ENCODE assay signal across 8 cellular contexts in the genomic region with DNA sequence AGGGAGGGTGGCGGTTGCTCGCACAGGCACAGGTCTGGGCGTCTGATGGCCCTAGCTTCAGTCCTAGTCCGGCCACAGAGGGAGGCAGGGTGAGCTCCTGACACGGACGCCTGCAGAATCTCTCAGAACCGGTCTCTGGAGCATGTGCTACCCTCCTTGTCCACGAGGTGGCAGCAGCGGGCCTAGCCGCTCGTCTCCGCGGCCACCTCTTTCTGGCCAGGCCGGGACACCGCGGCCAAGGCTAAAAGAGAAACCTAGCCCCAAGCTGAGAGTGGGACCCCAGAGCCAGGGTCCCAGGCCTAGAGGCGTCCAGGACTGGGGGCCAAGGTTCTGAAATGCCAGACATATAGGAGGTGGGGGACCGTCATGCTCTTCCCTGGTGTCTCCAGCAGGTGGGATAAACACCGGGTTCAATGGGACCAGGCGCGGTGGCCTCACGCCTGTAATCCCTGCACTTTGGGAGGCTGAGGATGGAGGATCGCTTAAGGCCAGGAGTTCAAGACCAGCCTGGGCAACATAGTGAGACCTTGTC. TPM values are rescaled to one million over a fixed set of nuclear protein-coding genes. Genes with fewer than 3 reads are reported as not detected.
DNase-seq lines count a peak whose midpoint lies in the region; ATAC-seq and TF ChIP-seq lines count a peak whose summit lies in the region.

No MANE protein-coding gene starts in this region.

- peaks cover 1% of the 10 kb centered on the region; the same call in 1 of the 2 replicates for H3K27me3 Mint-ChIP-seq in HFFc6 (ENCODE audit: insufficient read depth)
- no peaks in the 10 kb centered on the region for H3K27me3 Mint-ChIP-seq in activated CD8-positive, alpha-beta T cell treated with anti-CD3 and anti-CD28 coated beads, Interleukin-2, amount 10 ng/mL, durations not matched to agents 7 days and 5 days (ENCODE audit: low read depth)

- DNase-seq in Caki2 (ENCODE audit: low read depth) (peak; percentile 65), HFFc6 (peak; percentile 61), NCI-H774 (lab: John Stamatoyannopoulos, UW) (peak; percentile 66), medulla oblongata (ENCODE audit: extremely low spot score) (peak; percentile 91)
- DNase-seq in activated CD8-positive, alpha-beta T cell treated with anti-CD3 and anti-CD28 coated beads, Interleukin-2, amount 10 ng/mL, durations not matched to agents 7 days and 5 days: peak; percentile 88
- DNase-seq in effector CD4-positive, alpha-beta T cell: peak; percentile 75
- peak; percentile 39 for DNase-seq in stimulated activated CD8-positive, alpha-beta memory T cell treated with anti-CD3 and anti-CD28 coated beads, Interleukin-12 subunit alpha, Interleukin-12 subunit beta, amount 100 ng/mL, for 24 hours (ENCODE audit: extremely low read depth)

- no peak overlapping the region for H3K27ac Mint-ChIP-seq in HFFc6
- H3K27ac Mint-ChIP-seq in activated CD8-positive, alpha-beta T cell treated with anti-CD3 and anti-CD28 coated beads, Interleukin-2, amount 10 ng/mL, durations not matched to agents 7 days and 5 days: no peak overlapping the region

- ATAC-seq in activated CD8-positive, alpha-beta T cell treated with anti-CD3 and anti-CD28 coated beads, Interleukin-2, amount 10 ng/mL, durations not matched to agents 7 days and 5 days: peak; percentile 68
- ATAC-seq in HG03039 (IDR thresholded peaks at IDR 0.05; ENCODE audit: unreplicated experiment): no peak

- H3K4me3 Mint-ChIP-seq in HFFc6: peak overlapping the region; percentile 47
- peak overlapping the region; percentile 31 for H3K4me3 Mint-ChIP-seq in activated CD8-positive, alpha-beta T cell treated with anti-CD3 and anti-CD28 coated beads, Interleukin-2, amount 10 ng/mL, durations not matched to agents 7 days and 5 days

- CTCF ChIA-PET in activated CD8-positive, alpha-beta T cell treated with anti-CD3 and anti-CD28 coated beads, Interleukin-2, amount 10 ng/mL, durations not matched to agents 7 days and 5 days (lab: Charles Lee): interaction anchor here (0.6 to 5.0 kb wide), 52 partner anchors 9 to 467 kb away, joined by 3 to 125 read pairs (median 4); partner anchors contain the start of genes EIF4H and RFC2

- POLR2A ChIA-PET in activated CD8-positive, alpha-beta T cell treated with anti-CD3 and anti-CD28 coated beads, Interleukin-2, amount 10 ng/mL, durations not matched to agents 7 days and 5 days (lab: Charles Lee): interaction anchor here (1.3 kb wide), 1 partner anchor 11 kb away, joined by 3 read pairs; no protein-coding TSS in a partner anchor

- H3K9me3 Mint-ChIP-seq in HFFc6: no peaks in the 10 kb centered on the region
- H3K9me3 Mint-ChIP-seq in activated CD8-positive, alpha-beta T cell treated with anti-CD3 and anti-CD28 coated beads, Interleukin-2, amount 10 ng/mL, durations not matched to agents 7 days and 5 days (ENCODE audit: insufficient read depth): no peaks in the 10 kb centered on the region

- peaks cover 14% of the 10 kb centered on the region; the same call in 1 of the 2 replicates for H3K4me1 Mint-ChIP-seq in HFFc6 (ENCODE audit: low read depth)
- peaks cover 41% of the 10 kb centered on the region for H3K4me1 Mint-ChIP-seq in activated CD8-positive, alpha-beta T cell treated with anti-CD3 and anti-CD28 coated beads, Interleukin-2, amount 10 ng/mL, durations not matched to agents 7 days and 5 days (ENCODE audit: low read depth)

- in situ Hi-C loops in Caki2 (cut with HindIII; ENCODE audit: low pct_unique_long_range_greater_than_20kb, low sequenced_read_pairs): no loop called here

- no peaks in the 10 kb centered on the region for H3K36me3 Mint-ChIP-seq in HFFc6 (ENCODE audit: low read depth)
- H3K36me3 Mint-ChIP-seq in activated CD8-positive, alpha-beta T cell treated with anti-CD3 and anti-CD28 coated beads, Interleukin-2, amount 10 ng/mL, durations not matched to agents 7 days and 5 days (ENCODE audit: low read depth): no peaks in the 10 kb centered on the region

- peak; percentile 99 for TF ChIP-seq CTCF in HFFc6 (IDR thresholded peaks at IDR 0.05)

RNA-seq across cellular contexts. Expression of gene LAT2, which starts 3.2 kb away (rescaled TPM):
- total RNA-seq in Caki2 (2014; rRNA removed; shearing (Covaris generic); ENCODE audit: low replicate concordance): 0.84 and 5.4 TPM in 2 replicates
- total RNA-seq in HFFc6 (2021; fragmentation: NEBNext Ultra II Directional; extraction: Animal tissue kit (Norgen Biotek cat#: 25700)): under 1 TPM; 0.28 to 0.78 (median 0.43) TPM
- 10 to 100 TPM; 31.7 to 31.8 TPM for total RNA-seq in activated CD8-positive, alpha-beta T cell treated with anti-CD3 and anti-CD28 coated beads, Interleukin-2, amount 10 ng/mL, durations not matched to agents 7 days and 5 days

RNA-seq across cellular contexts. Expression of gene EIF4H, which starts 32.5 kb away (rescaled TPM):
- total RNA-seq in Caki2 (2014; rRNA removed; shearing (Covaris generic); ENCODE audit: low replicate concordance): 341 and 380 TPM in 2 replicates
- total RNA-seq in HFFc6 (2021; fragmentation: NEBNext Ultra II Directional; extraction: Animal tissue kit (Norgen Biotek cat#: 25700)): 100 to 1,000 TPM; 344 to 392 (median 380) TPM
- 100 to 1,000 TPM; 287 to 302 TPM for total RNA-seq in activated CD8-positive, alpha-beta T cell treated with anti-CD3 and anti-CD28 coated beads, Interleukin-2, amount 10 ng/mL, durations not matched to agents 7 days and 5 days

RNA-seq across cellular contexts. Expression of gene RFC2, which starts 47.5 kb away (rescaled TPM):
- total RNA-seq in Caki2 (2014; rRNA removed; shearing (Covaris generic); ENCODE audit: low replicate concordance): 50.5 and 52.0 TPM in 2 replicates
- 10 to 100 TPM; 16.8 to 37.7 (median 34.0) TPM for total RNA-seq in HFFc6 (2021; fragmentation: NEBNext Ultra II Directional; extraction: Animal tissue kit (Norgen Biotek cat#: 25700))
- 10 to 100 TPM; 69.5 to 76.5 TPM for total RNA-seq in activated CD8-positive, alpha-beta T cell treated with anti-CD3 and anti-CD28 coated beads, Interleukin-2, amount 10 ng/mL, durations not matched to agents 7 days and 5 days

Comparison
In these comparisons a context has a peak if more than half of its experiments do, and no peak if none do; other contexts are left out.
1. DNase-seq: peak in every context shown above with its lines; median percentile 91 in medulla oblongata; 88 in activated CD8-positive, alpha-beta T cell treated with anti-CD3 and anti-CD28 coated beads, Interleukin-2, amount 10 ng/mL, durations not matched to agents 7 days and 5 days; 75 in effector CD4-positive, alpha-beta T cell; 66 in NCI-H774; 65 in Caki2; 61 in HFFc6; 39 in stimulated activated CD8-positive, alpha-beta memory T cell treated with anti-CD3 and anti-CD28 coated beads, Interleukin-12 subunit alpha, Interleukin-12 subunit beta, amount 100 ng/mL, for 24 hours.